Comparison of ENCODE assay signal across 2 cellular contexts in the genomic region with DNA sequence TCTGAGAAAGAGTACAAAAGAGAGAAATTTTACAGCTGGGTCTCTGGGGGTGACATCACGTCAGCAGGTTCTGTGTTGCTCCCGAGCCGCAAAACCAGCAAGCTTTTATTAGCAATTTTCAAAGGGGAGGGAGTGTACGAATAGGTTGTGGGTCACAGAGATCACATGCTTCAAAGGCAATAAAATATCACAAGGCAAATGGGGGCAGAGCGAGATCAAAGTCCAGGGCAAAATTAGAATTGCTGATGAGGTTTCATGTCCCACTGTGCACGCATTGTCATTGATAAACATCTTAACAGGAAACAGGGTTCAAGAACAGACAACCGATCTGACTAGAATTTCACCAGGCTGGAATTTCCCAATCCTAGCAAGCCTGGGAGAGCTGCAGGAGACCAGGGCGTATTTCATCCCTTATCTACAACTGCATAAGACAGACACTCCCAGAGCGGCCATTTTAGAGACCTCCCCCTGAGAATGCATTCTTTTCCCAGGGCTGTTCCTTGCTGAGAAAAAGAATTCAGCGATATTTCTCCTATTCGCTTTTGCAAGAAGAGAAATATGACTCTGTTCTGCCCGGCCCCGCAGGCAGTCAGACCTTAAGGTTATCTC. TPM values are rescaled to one million over a fixed set of nuclear protein-coding genes. Genes with fewer than 3 reads are reported as not detected.
"Had no signal": no experiment of that assay in that cellular context is flagged by ENCODE, and none has a peak within 500 bp of the region (broad histone marks: within the 10 kb centered on the region; RNA-seq: fewer than 3 reads in every experiment).

No MANE protein-coding gene starts in this region.

RNA-seq across cellular contexts. Expression of a gene that starts 3.7 kb away (rescaled TPM):
- total RNA-seq: SK-MEL-5 had no signal

RNA-seq across cellular contexts. Expression of a gene that starts 12.2 kb away (rescaled TPM):
- total RNA-seq: NCI-H460, SK-MEL-5 had no signal
